Comparison of ENCODE assay signal across 8 cellular contexts in the genomic region with DNA sequence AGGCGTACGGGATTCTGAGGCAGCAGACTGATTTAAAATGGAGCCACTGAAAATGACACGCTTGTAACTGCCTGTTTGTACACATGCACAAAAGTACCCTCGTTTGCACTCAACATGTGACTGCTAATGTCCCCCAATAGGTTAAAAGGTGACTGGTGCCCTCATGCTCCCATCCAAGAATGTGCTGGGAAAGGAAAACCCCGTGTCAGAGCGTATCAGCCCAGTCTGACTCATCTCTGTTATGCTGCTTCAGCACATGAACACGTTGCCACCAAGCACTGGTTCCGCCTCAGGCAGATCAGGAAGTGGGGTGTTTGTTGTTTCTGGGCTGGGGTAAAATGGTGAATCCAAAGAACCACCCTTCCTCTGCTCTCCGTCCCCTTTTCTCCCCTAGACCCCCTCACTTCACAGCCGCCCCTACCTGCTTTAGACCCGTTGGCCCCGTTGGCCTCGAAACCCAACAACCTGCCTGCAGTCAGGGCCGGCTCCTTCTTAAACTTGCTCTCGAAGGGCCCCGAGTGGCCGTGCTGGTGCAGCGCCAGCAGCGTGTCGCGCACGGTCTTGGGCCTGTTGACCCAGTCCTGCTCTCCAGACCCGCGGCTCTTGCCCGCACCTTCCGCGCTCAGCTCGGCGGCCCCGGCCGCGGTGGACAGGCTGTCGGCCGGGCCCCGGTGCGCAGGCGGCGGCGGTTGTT.
DNase-seq lines count a peak whose midpoint lies in the region; ATAC-seq and TF ChIP-seq lines count a peak whose summit lies in the region.

No MANE protein-coding gene starts in this region.

- DNase-seq in NCI-H345 (lab: John Stamatoyannopoulos, UW) (peak; percentile 72), cerebellar cortex (ENCODE audit: low spot score) (peak; percentile 73), kidney tubule cell (ENCODE audit: low spot score) (peak; percentile 96)
- DNase-seq in activated CD4-positive, CD25-positive, alpha-beta regulatory T cell treated with anti-CD3 and anti-CD28 coated beads, Interleukin-2, amount 50 U/mL, for 72 hours: peak; percentile 67
- peak; percentile 50 to 56 for DNase-seq in stimulated activated CD4-positive, alpha-beta T cell treated with anti-CD3 and anti-CD28 coated beads, Interleukin-1b, Interleukin-23, amount 100 ng/mL, for 4 hours (ENCODE audit: low read depth in 2 of 2)

- ATAC-seq in HG02798 (IDR thresholded peaks at IDR 0.05; ENCODE audit: poor library complexity, unreplicated experiment): peak; percentile 16
- ATAC-seq in HG03045 (IDR thresholded peaks at IDR 0.05; ENCODE audit: unreplicated experiment): no peak

- TF ChIP-seq CTCF in GM12872 (IDR thresholded peaks at IDR 0.05; ENCODE audit: insufficient read depth, low read depth, low read length): peak; percentile 33; the same call in 2 of the 3 replicates
